In the genomic region with DNA sequence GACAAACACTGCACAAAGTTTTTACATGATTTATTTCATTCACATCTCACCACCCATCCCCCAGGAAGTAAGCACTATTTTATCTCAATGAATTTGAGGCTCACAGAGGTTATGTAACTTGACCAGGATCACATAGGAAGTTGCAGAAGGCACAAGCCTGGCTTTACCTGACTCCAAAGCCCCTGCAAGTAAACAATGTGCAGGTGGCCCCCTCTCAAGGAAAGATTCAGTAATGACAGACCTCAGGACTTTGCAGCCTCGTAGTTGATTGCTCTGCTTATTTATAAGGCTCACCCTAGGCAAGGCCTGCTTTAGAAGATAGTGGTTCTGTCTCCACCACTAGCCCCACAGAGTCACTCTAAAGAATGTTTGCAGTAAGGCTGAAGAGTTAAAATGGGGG, we compare ENCODE assay signal across 23 cellular contexts.
"Had no signal": no experiment of that assay in that cellular context is flagged by ENCODE, and none has a peak within 500 bp of the region (broad histone marks: within the 10 kb centered on the region; RNA-seq: fewer than 3 reads in every experiment).

No MANE protein-coding gene starts in this region.

- H3K4me3 Mint-ChIP-seq: memory B cell; natural killer cell treated with Interleukin-12 subunit alpha and Interleukin-12 subunit beta and Interleukin-15 and Interleukin-18, amount 100 ng/mL, for 72 hours; stimulated activated effector memory CD8-positive, alpha-beta T cell treated with anti-CD3 and anti-CD28 coated beads, Interleukin-12 subunit alpha, Interleukin-12 subunit beta, amount 100 ng/mL, for 72 hours had no signal

- H3K36me3 ChIP-seq: left ventricle myocardium inferior, lower lobe of right lung, pancreas, suprapubic skin, thyroid gland, upper lobe of left lung, uterus had no signal

- H3K27me3 ChIP-seq: foreskin keratinocyte, pancreas, suprapubic skin, thyroid gland, upper lobe of left lung, uterus had no signal

- H3K27ac ChIP-seq: epithelial cell of prostate, foreskin keratinocyte, left ventricle myocardium inferior, lower lobe of right lung, pancreas, suprapubic skin, thyroid gland, upper lobe of left lung, uterus had no signal

- H3K4me1 ChIP-seq: foreskin keratinocyte, left ventricle myocardium inferior, lower lobe of right lung, pancreas, suprapubic skin, thyroid gland, upper lobe of left lung, uterus had no signal

- H3K27me3 Mint-ChIP-seq: memory B cell; natural killer cell treated with Interleukin-12 subunit alpha and Interleukin-12 subunit beta and Interleukin-15 and Interleukin-18, amount 100 ng/mL, for 72 hours; progenitor cell of endocrine pancreas had no signal

- H3K36me3 Mint-ChIP-seq: memory B cell; natural killer cell treated with Interleukin-12 subunit alpha and Interleukin-12 subunit beta and Interleukin-15 and Interleukin-18, amount 100 ng/mL, for 72 hours; stimulated activated effector memory CD8-positive, alpha-beta T cell treated with anti-CD3 and anti-CD28 coated beads, Interleukin-12 subunit alpha, Interleukin-12 subunit beta, amount 100 ng/mL, for 72 hours had no signal

- H3K4me1 Mint-ChIP-seq: memory B cell; stimulated activated effector memory CD8-positive, alpha-beta T cell treated with anti-CD3 and anti-CD28 coated beads, Interleukin-12 subunit alpha, Interleukin-12 subunit beta, amount 100 ng/mL, for 72 hours had no signal

- DNase-seq: effector memory CD4-positive, alpha-beta T cell; foreskin keratinocyte; kidney; left cardiac atrium; left ventricle myocardium inferior; lower lobe of right lung; midbrain; occipital lobe; pancreas; right cardiac atrium; small intestine; stimulated activated CD4-positive, alpha-beta T cell treated with anti-CD3 and anti-CD28 coated beads, Interleukin-4, amount 100 ng/mL, for 1 hour; stimulated activated CD8-positive, alpha-beta memory T cell treated with anti-CD3 and anti-CD28 coated beads, Interleukin-4, amount 100 ng/mL, for 48 hours; stimulated activated naive CD8-positive, alpha-beta T cell treated with anti-CD3 and anti-CD28 coated beads, Interleukin-15, Interleukin-2, amounts not matched to agents 100 U/mL and 50 U/mL, for 24 hours; thyroid gland; upper lobe of left lung; uterus had no signal

- ATAC-seq: foreskin keratinocyte; left cardiac atrium; lower lobe of right lung; natural killer cell treated with Interleukin-12 subunit alpha and Interleukin-12 subunit beta and Interleukin-15 and Interleukin-18, amount 100 ng/mL, for 72 hours; pancreas; right cardiac atrium; stimulated activated effector memory CD8-positive, alpha-beta T cell treated with anti-CD3 and anti-CD28 coated beads, Interleukin-12 subunit alpha, Interleukin-12 subunit beta, amount 100 ng/mL, for 72 hours; stimulated activated naive CD8-positive, alpha-beta T cell treated with anti-CD3 and anti-CD28 coated beads, Interleukin-15, Interleukin-2, amounts not matched to agents 100 U/mL and 50 U/mL, for 24 hours had no signal

- H3K27ac Mint-ChIP-seq: memory B cell; natural killer cell treated with Interleukin-12 subunit alpha and Interleukin-12 subunit beta and Interleukin-15 and Interleukin-18, amount 100 ng/mL, for 72 hours; progenitor cell of endocrine pancreas; stimulated activated effector memory CD8-positive, alpha-beta T cell treated with anti-CD3 and anti-CD28 coated beads, Interleukin-12 subunit alpha, Interleukin-12 subunit beta, amount 100 ng/mL, for 72 hours had no signal

- H3K4me3 ChIP-seq: left ventricle myocardium inferior, lower lobe of right lung, pancreas, suprapubic skin, thyroid gland, upper lobe of left lung, uterus had no signal
